In genomic region chr12:132887513-132888341, GRCh38 we compare ENCODE assay signal across 8 cellular contexts. TPM values are rescaled to one million over a fixed set of nuclear protein-coding genes. Genes with fewer than 3 reads are reported as not detected.
A peak's percentile ranks its signal among the peaks of the same experiment; 100 is the strongest.
DNase-seq lines count a peak whose midpoint lies in the region; ATAC-seq and TF ChIP-seq lines count a peak whose summit lies in the region.

Gene CHFR (minus strand): TSS chr12:132887605. CDS start chr12:132887328, 277 bp downstream.

- H3K9me3 ChIP-seq in HAP-1 (peaks cover 9% of the 10 kb centered on the region), adipocyte (ENCODE audit: control insufficient read depth, low read length) (no peaks in the 10 kb centered on the region), ovary (no peaks in the 10 kb centered on the region), thymus (ENCODE audit: control insufficient read depth) (no peaks in the 10 kb centered on the region)

- TF ChIP-seq CTCF in ovary (IDR thresholded peaks at IDR 0.05), result no peak

- peak; percentile 97 for DNase-seq in ELR (ENCODE audit: low read depth)
- DNase-seq in HAP-1 (ENCODE audit: low spot score in 2 of 2), result peak; percentile 23 to 74
- DNase-seq in NCI-H1048 (lab: John Stamatoyannopoulos, UW), result peak; percentile 66
- DNase-seq in T follicular helper cell (ENCODE audit: low read depth), result peak; percentile 90
- DNase-seq in adipocyte (ENCODE audit: low read depth), result peak; percentile 99
- peak; percentile 98 for DNase-seq in Right ventricle myocardium superior
- peak; percentile 95 to 97 (median 95) for DNase-seq in ovary

- in situ Hi-C loops in HAP-1 (cut with MboI; ENCODE audit: low sequenced_read_pairs), result no loop called here

- H3K36me3 ChIP-seq in HAP-1 (replicated peaks) (no peaks in the 10 kb centered on the region), adipocyte (ENCODE audit: control insufficient read depth, insufficient read depth, low read length, severe bottlenecking) (peaks cover 14% of the 10 kb centered on the region), ovary (no peaks in the 10 kb centered on the region), thymus (ENCODE audit: control insufficient read depth, insufficient read depth) (peaks cover 12% of the 10 kb centered on the region)

- peak within 1 kb of the TSS; percentile 17 for H3K4me3 ChIP-seq in HAP-1
- peak within 1 kb of the TSS; percentile 98 for H3K4me3 ChIP-seq in adipocyte (ENCODE audit: low read length)
- peak within 1 kb of the TSS; percentile 91 for H3K4me3 ChIP-seq in ovary
- H3K4me3 ChIP-seq in thymus (ENCODE audit: low read length), result peak within 1 kb of the TSS; percentile 83

- H3K4me1 ChIP-seq in HAP-1 (no peaks in the 10 kb centered on the region), adipocyte (ENCODE audit: control insufficient read depth, insufficient read depth, low read length) (peaks cover 7% of the 10 kb centered on the region), ovary (ENCODE audit: insufficient read depth) (no peaks in the 10 kb centered on the region), thymus (ENCODE audit: control insufficient read depth, insufficient read depth, low read length) (peaks cover 6% of the 10 kb centered on the region)

- H3K27ac ChIP-seq in ovary, result peak within 1 kb of the TSS; percentile 47 to 90
- H3K27ac ChIP-seq in thymus (ENCODE audit: low read depth), result peak within 1 kb of the TSS; percentile 97

- intact Hi-C loops in Right ventricle myocardium superior (cut with DNase I), result no loop called here
- intact Hi-C loops in ovary (cut with DNase I), result no loop called here

- H3K27me3 ChIP-seq in HAP-1 (ENCODE audit: low read depth) (no peaks in the 10 kb centered on the region), adipocyte (replicated peaks; ENCODE audit: control insufficient read depth, insufficient read depth, low read length) (no peaks in the 10 kb centered on the region), ovary (no peaks in the 10 kb centered on the region), thymus (ENCODE audit: control insufficient read depth, insufficient read depth) (no peaks in the 10 kb centered on the region)

- TF ChIP-seq POLR2A in ovary (IDR thresholded peaks at IDR 0.05), result no peak

- H3K9ac ChIP-seq in adipocyte (ENCODE audit: low read length), result peak within 1 kb of the TSS; percentile 99

- peak; percentile 100 for ATAC-seq in Right ventricle myocardium superior (ENCODE audit: poor library complexity)

- no peak for TF ChIP-seq EP300 in ovary (IDR thresholded peaks at IDR 0.05)

- WGBS in ovary, 3 donors, result 0 to 1% (median 0%) methylated on average over 63 to 83 of the region's 83 CpGs
- 2% methylated on average over 83 of the region's 83 CpGs for WGBS in thymus

RNA-seq across cellular contexts. Expression of gene CHFR, which starts in this region (rescaled TPM):
- total RNA-seq in Right ventricle myocardium superior (10.5 TPM), ovary (10 to 100 TPM; 11.7 to 36.4 (median 18.8) TPM)
- polyA plus RNA-seq in ovary (10 to 100 TPM; 12.0 to 17.5 TPM), thymus (85.4 TPM)

Comparison
In these comparisons a context has a peak if more than half of its experiments do, and no peak if none do; other contexts are left out.
1. Peak in every context shown above with its lines: DNase-seq, ATAC-seq, H3K4me3 ChIP-seq and H3K27ac ChIP-seq.
2. DNase-seq: peak in every context shown above with its lines; median percentile 99 in adipocyte; 98 in Right ventricle myocardium superior; 97 in ELR; 95 in ovary; 90 in T follicular helper cell; 66 in NCI-H1048; 48 in HAP-1.
3. H3K4me3 ChIP-seq: peak in every context shown above with its lines; median percentile 98 in adipocyte; 91 in ovary; 83 in thymus; 17 in HAP-1.